12 cellular contexts compared by ENCODE assay signal in genomic region chr12:114779647-114780046, GRCh38.
DNase-seq lines count a peak whose midpoint lies in the region; ATAC-seq and TF ChIP-seq lines count a peak whose summit lies in the region.
"Had no signal": no experiment of that assay in that cellular context is flagged by ENCODE, and none has a peak within 500 bp of the region (broad histone marks: within the 10 kb centered on the region; RNA-seq: fewer than 3 reads in every experiment).

No MANE protein-coding gene starts in this region.

- no peak overlapping the region for H3K4me3 ChIP-seq in GM23338
- H3K4me3 ChIP-seq: BLaER1 treated with 17β-estradiol and CSF1 and Interleukin-3, amounts not matched to agents 10 nM and 100 nM had no signal

- H3K27ac Mint-ChIP-seq in GM23338 (no peak overlapping the region), WTC11 (no peak overlapping the region), mesothelial cell of epicardium (peak overlapping the region; percentile 40)
- H3K27ac Mint-ChIP-seq: B cell; CD8-positive, alpha-beta T cell; H9 had no signal

- no peaks in the 10 kb centered on the region for H3K9me2 ChIP-seq in GM23338 (ENCODE audit: insufficient read depth)

- no peak overlapping the region for H3K4me2 ChIP-seq in GM23338
- H3K4me2 ChIP-seq: BLaER1 treated with 17β-estradiol and CSF1 and Interleukin-3, amounts not matched to agents 10 nM and 100 nM had no signal

- H3F3A ChIP-seq in GM23338 (replicated peaks; ENCODE audit: low read depth) = no peaks in the 10 kb centered on the region

- H3K4me1 Mint-ChIP-seq in GM23338 (peaks cover 4% of the 10 kb centered on the region), WTC11 (peaks cover 13% of the 10 kb centered on the region), mesothelial cell of epicardium (peaks cover 29% of the 10 kb centered on the region)
- H3K4me1 Mint-ChIP-seq: B cell had no signal

- no peaks in the 10 kb centered on the region for H3K4me1 ChIP-seq in GM23338 (ENCODE audit: insufficient read depth)
- H3K4me1 ChIP-seq: BLaER1 treated with 17β-estradiol and CSF1 and Interleukin-3, amounts not matched to agents 10 nM and 100 nM had no signal

- peak overlapping the region; percentile 4; the same call in 1 of the 2 replicates for H2AFZ ChIP-seq in GM23338

- no peaks in the 10 kb centered on the region for H4K20me1 ChIP-seq in GM23338 (replicated peaks; ENCODE audit: insufficient read depth)
- H4K20me1 ChIP-seq: BLaER1 treated with 17β-estradiol and CSF1 and Interleukin-3, amounts not matched to agents 10 nM and 100 nM had no signal

- no peak for ATAC-seq in GM23338
- ATAC-seq in WTC11 = no peak
- no peak for ATAC-seq in GM21360 (IDR thresholded peaks at IDR 0.05; ENCODE audit: unreplicated experiment)
- ATAC-seq: CD8-positive, alpha-beta T cell had no signal

- no peaks in the 10 kb centered on the region; the same call in 1 of the 2 replicates for H3K36me3 ChIP-seq in GM23338 (ENCODE audit: insufficient read depth)
- H3K36me3 ChIP-seq: BLaER1 treated with 17β-estradiol and CSF1 and Interleukin-3, amounts not matched to agents 10 nM and 100 nM had no signal

- no peaks in the 10 kb centered on the region for H3K27me3 ChIP-seq in GM23338 (ENCODE audit: insufficient read depth)
- H3K27me3 ChIP-seq: BLaER1 treated with 17β-estradiol and CSF1 and Interleukin-3, amounts not matched to agents 10 nM and 100 nM had no signal

- no peak overlapping the region for H3K27ac ChIP-seq in GM23338 (ENCODE audit: low read depth)
- H3K27ac ChIP-seq: BLaER1 treated with 17β-estradiol and CSF1 and Interleukin-3, amounts not matched to agents 10 nM and 100 nM had no signal

- DNase-seq in GM23338 (ENCODE audit: low spot score) (no peak), WTC11 (ENCODE audit: low spot score) (no peak), mesothelial cell of epicardium (ENCODE audit: low spot score in 2 of 2, unreplicated experiment in 2 of 2) (no peak), DMS153 treated with DMSO at 0.1 percent for 48 hours (lab: John Stamatoyannopoulos, UW; ENCODE audit: unreplicated experiment) (no peak), NCI-H774 (lab: John Stamatoyannopoulos, UW) (no peak)
- DNase-seq: CD8-positive, alpha-beta T cell; DMS 273 treated with DMSO at 0.1 percent for 48 hours; GOT3; H9 had no signal

- no peaks in the 10 kb centered on the region for H3K79me2 ChIP-seq in GM23338 (replicated peaks; ENCODE audit: insufficient read depth)

- H3K4me3 Mint-ChIP-seq in GM23338 (no peak overlapping the region), WTC11 (no peak overlapping the region), mesothelial cell of epicardium (no peak overlapping the region)
- H3K4me3 Mint-ChIP-seq: B cell; CD8-positive, alpha-beta T cell; H9 had no signal

- peaks cover 7% of the 10 kb centered on the region for H3K27me3 Mint-ChIP-seq in GM23338 (ENCODE audit: insufficient read depth, low read depth, poor library complexity)
- H3K27me3 Mint-ChIP-seq in WTC11 (ENCODE audit: low read depth) = peaks cover 6% of the 10 kb centered on the region
- H3K27me3 Mint-ChIP-seq in mesothelial cell of epicardium (ENCODE audit: low read depth) = no peaks in the 10 kb centered on the region

- CTCF ChIA-PET in WTC11 (lab: Charles Lee) = no interaction called here

- TF ChIP-seq CTCF in GM23338 (conservative IDR thresholded peaks at IDR 0.05; ENCODE audit: low read depth in 2 of 2) = no peak
- no peak for TF ChIP-seq CTCF in WTC11 (IDR thresholded peaks at IDR 0.05)
- TF ChIP-seq CTCF in mesothelial cell of epicardium (IDR thresholded peaks at IDR 0.05; ENCODE audit: unreplicated experiment) = no peak

- peaks cover 3% of the 10 kb centered on the region; the same call in 1 of the 3 replicates for H3K9me3 Mint-ChIP-seq in GM23338
- peaks cover 6% of the 10 kb centered on the region for H3K9me3 Mint-ChIP-seq in WTC11
- peaks cover 9% of the 10 kb centered on the region for H3K9me3 Mint-ChIP-seq in mesothelial cell of epicardium
- H3K9me3 Mint-ChIP-seq: H9 had no signal

- H3K36me3 Mint-ChIP-seq in GM23338 (ENCODE audit: low read depth) (no peaks in the 10 kb centered on the region), WTC11 (0 out of 2 replicates have a peak, but pooled peaks cover 5% of the 10 kb centered on the region), mesothelial cell of epicardium (peaks cover 10% of the 10 kb centered on the region)
- H3K36me3 Mint-ChIP-seq: CD8-positive, alpha-beta T cell had no signal

- POLR2A ChIA-PET in WTC11 (lab: Charles Lee) = interaction anchor here (0.6 kb wide), 1 partner anchor 371 kb away, joined by 7 read pairs; no protein-coding TSS in a partner anchor

TF ChIP-seq in GM23338, 12 proteins besides CTCF, POLR2A, EP300 and RAD21 (continues in another document):
- TF ChIP-seq NANOG (IDR thresholded peaks at IDR 0.05; ENCODE audit: borderline replicate concordance) = no peak
- no peak for TF ChIP-seq POLR2AphosphoS5 (IDR thresholded peaks at IDR 0.05; ENCODE audit: low read depth)
- no peak for TF ChIP-seq REST (IDR thresholded peaks at IDR 0.05; ENCODE audit: unreplicated experiment)
- TF ChIP-seq JUNB (IDR thresholded peaks at IDR 0.05; ENCODE audit: unreplicated experiment) = no peak

TF ChIP-seq in WTC11, 78 proteins besides CTCF, POLR2A, EP300 and RAD21:
- TF ChIP-seq ZNF138 (CRISPR knock-in tag; conservative IDR thresholded peaks at IDR 0.05) = no peak
- 0 out of 2 replicates have a peak, but pooled peaks have one; percentile 14 for TF ChIP-seq ZNF512 (CRISPR knock-in tag; IDR thresholded peaks at IDR 0.05; ENCODE audit: borderline replicate concordance)
TF ChIP-seq in WTC11: peak in this region for 1.
